ENCODE assay signal across 1 cellular context in genomic region chr16:73050115-73051099, GRCh38.
A peak's percentile ranks its signal among the peaks of the same experiment; 100 is the strongest.
TF ChIP-seq lines count a peak whose summit lies in the region.

No MANE protein-coding gene starts in this region.

TF ChIP-seq in HepG2, 621 proteins besides CTCF, POLR2A, EP300 and RAD21 (continued from another document and continues in another):
- TF ChIP-seq, protein P1, sequence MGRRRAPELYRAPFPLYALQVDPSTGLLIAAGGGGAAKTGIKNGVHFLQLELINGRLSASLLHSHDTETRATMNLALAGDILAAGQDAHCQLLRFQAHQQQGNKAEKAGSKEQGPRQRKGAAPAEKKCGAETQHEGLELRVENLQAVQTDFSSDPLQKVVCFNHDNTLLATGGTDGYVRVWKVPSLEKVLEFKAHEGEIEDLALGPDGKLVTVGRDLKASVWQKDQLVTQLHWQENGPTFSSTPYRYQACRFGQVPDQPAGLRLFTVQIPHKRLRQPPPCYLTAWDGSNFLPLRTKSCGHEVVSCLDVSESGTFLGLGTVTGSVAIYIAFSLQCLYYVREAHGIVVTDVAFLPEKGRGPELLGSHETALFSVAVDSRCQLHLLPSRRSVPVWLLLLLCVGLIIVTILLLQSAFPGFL (CRISPR knock-in tag; IDR thresholded peaks at IDR 0.05), result no peak
- TF ChIP-seq, protein P2, sequence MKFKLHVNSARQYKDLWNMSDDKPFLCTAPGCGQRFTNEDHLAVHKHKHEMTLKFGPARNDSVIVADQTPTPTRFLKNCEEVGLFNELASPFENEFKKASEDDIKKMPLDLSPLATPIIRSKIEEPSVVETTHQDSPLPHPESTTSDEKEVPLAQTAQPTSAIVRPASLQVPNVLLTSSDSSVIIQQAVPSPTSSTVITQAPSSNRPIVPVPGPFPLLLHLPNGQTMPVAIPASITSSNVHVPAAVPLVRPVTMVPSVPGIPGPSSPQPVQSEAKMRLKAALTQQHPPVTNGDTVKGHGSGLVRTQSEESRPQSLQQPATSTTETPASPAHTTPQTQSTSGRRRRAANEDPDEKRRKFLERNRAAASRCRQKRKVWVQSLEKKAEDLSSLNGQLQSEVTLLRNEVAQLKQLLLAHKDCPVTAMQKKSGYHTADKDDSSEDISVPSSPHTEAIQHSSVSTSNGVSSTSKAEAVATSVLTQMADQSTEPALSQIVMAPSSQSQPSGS (CRISPR knock-in tag; IDR thresholded peaks at IDR 0.05), result 0 out of 2 replicates have a peak, but pooled peaks have one; percentile 10
- TF ChIP-seq ZC3H4 (CRISPR knock-in tag; IDR thresholded peaks at IDR 0.05; ENCODE audit: borderline replicate concordance), result no peak
- TF ChIP-seq EZH2 (conservative IDR thresholded peaks at IDR 0.05; ENCODE audit: low read depth, low read length), result no peak
- TF ChIP-seq RXRB (CRISPR knock-in tag; IDR thresholded peaks at IDR 0.05; ENCODE audit: borderline replicate concordance), result 0 out of 2 replicates have a peak, but pooled peaks have one; percentile 8
- TF ChIP-seq, protein P3, sequence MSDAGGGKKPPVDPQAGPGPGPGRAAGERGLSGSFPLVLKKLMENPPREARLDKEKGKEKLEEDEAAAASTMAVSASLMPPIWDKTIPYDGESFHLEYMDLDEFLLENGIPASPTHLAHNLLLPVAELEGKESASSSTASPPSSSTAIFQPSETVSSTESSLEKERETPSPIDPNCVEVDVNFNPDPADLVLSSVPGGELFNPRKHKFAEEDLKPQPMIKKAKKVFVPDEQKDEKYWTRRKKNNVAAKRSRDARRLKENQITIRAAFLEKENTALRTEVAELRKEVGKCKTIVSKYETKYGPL (CRISPR knock-in tag; IDR thresholded peaks at IDR 0.05), result no peak
- no peak for TF ChIP-seq ZNF260 (CRISPR knock-in tag; IDR thresholded peaks at IDR 0.05; ENCODE audit: borderline replicate concordance, low read depth)
- TF ChIP-seq, protein P4, sequence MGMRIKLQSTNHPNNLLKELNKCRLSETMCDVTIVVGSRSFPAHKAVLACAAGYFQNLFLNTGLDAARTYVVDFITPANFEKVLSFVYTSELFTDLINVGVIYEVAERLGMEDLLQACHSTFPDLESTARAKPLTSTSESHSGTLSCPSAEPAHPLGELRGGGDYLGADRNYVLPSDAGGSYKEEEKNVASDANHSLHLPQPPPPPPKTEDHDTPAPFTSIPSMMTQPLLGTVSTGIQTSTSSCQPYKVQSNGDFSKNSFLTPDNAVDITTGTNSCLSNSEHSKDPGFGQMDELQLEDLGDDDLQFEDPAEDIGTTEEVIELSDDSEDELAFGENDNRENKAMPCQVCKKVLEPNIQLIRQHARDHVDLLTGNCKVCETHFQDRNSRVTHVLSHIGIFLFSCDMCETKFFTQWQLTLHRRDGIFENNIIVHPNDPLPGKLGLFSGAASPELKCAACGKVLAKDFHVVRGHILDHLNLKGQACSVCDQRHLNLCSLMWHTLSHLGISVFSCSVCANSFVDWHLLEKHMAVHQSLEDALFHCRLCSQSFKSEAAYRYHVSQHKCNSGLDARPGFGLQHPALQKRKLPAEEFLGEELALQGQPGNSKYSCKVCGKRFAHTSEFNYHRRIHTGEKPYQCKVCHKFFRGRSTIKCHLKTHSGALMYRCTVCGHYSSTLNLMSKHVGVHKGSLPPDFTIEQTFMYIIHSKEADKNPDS (CRISPR knock-in tag; IDR thresholded peaks at IDR 0.05), result no peak
- no peak for TF ChIP-seq ZNF12 (CRISPR knock-in tag; IDR thresholded peaks at IDR 0.05)
- TF ChIP-seq MYC (CRISPR knock-in tag; IDR thresholded peaks at IDR 0.05; ENCODE audit: borderline replicate concordance), result 0 out of 2 replicates have a peak, but pooled peaks have one; percentile 14
- TF ChIP-seq, protein P5, sequence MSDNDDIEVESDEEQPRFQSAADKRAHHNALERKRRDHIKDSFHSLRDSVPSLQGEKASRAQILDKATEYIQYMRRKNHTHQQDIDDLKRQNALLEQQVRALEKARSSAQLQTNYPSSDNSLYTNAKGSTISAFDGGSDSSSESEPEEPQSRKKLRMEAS (IDR thresholded peaks at IDR 0.05), result peak; percentile 35; the same call in 1 of the 2 replicates
- TF ChIP-seq, protein P6, sequence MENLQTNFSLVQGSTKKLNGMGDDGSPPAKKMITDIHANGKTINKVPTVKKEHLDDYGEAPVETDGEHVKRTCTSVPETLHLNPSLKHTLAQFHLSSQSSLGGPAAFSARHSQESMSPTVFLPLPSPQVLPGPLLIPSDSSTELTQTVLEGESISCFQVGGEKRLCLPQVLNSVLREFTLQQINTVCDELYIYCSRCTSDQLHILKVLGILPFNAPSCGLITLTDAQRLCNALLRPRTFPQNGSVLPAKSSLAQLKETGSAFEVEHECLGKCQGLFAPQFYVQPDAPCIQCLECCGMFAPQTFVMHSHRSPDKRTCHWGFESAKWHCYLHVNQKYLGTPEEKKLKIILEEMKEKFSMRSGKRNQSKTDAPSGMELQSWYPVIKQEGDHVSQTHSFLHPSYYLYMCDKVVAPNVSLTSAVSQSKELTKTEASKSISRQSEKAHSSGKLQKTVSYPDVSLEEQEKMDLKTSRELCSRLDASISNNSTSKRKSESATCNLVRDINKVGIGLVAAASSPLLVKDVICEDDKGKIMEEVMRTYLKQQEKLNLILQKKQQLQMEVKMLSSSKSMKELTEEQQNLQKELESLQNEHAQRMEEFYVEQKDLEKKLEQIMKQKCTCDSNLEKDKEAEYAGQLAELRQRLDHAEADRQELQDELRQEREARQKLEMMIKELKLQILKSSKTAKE (CRISPR knock-in tag; IDR thresholded peaks at IDR 0.05; ENCODE audit: borderline replicate concordance), result no peak
- TF ChIP-seq ZNF776 (CRISPR knock-in tag; IDR thresholded peaks at IDR 0.05), result no peak
- no peak for TF ChIP-seq ZBTB21 (CRISPR knock-in tag; IDR thresholded peaks at IDR 0.05)
- TF ChIP-seq ZFP62 (CRISPR knock-in tag; IDR thresholded peaks at IDR 0.05), result no peak
- peak in 1 of 2 experiments; percentile 20; a peak in 1 of 4 replicates for TF ChIP-seq MAFK (conservative IDR thresholded peaks at IDR 0.05 in 1 of 2, IDR thresholded peaks at IDR 0.05 in 1 of 2; ENCODE audit: low read length in 2 of 2)
- no peak for TF ChIP-seq CHCHD3 (CRISPR knock-in tag; IDR thresholded peaks at IDR 0.05)
- no peak for TF ChIP-seq CBX5 (CRISPR knock-in tag; IDR thresholded peaks at IDR 0.05; ENCODE audit: borderline replicate concordance)
- TF ChIP-seq ZNF24 (IDR thresholded peaks at IDR 0.05), result no peak
- TF ChIP-seq ZNF383 (CRISPR knock-in tag; IDR thresholded peaks at IDR 0.05; ENCODE audit: borderline replicate concordance), result no peak
- no peak for TF ChIP-seq ZBTB2 (CRISPR knock-in tag; IDR thresholded peaks at IDR 0.05; ENCODE audit: low read depth)
- TF ChIP-seq SIX1 (CRISPR knock-in tag; IDR thresholded peaks at IDR 0.05; ENCODE audit: borderline replicate concordance), result no peak
- TF ChIP-seq NR1H2 (CRISPR knock-in tag; IDR thresholded peaks at IDR 0.05; ENCODE audit: borderline replicate concordance, low read depth), result no peak
- TF ChIP-seq ZNF816 (CRISPR knock-in tag; IDR thresholded peaks at IDR 0.05; ENCODE audit: borderline replicate concordance), result no peak
- TF ChIP-seq ZBTB40 (IDR thresholded peaks at IDR 0.05), result no peak
- TF ChIP-seq ZBTB40 (CRISPR knock-in tag; IDR thresholded peaks at IDR 0.05), result no peak
- TF ChIP-seq KMT2A (CRISPR knock-in tag; IDR thresholded peaks at IDR 0.05), result peak; percentile 74
- TF ChIP-seq, protein P7, sequence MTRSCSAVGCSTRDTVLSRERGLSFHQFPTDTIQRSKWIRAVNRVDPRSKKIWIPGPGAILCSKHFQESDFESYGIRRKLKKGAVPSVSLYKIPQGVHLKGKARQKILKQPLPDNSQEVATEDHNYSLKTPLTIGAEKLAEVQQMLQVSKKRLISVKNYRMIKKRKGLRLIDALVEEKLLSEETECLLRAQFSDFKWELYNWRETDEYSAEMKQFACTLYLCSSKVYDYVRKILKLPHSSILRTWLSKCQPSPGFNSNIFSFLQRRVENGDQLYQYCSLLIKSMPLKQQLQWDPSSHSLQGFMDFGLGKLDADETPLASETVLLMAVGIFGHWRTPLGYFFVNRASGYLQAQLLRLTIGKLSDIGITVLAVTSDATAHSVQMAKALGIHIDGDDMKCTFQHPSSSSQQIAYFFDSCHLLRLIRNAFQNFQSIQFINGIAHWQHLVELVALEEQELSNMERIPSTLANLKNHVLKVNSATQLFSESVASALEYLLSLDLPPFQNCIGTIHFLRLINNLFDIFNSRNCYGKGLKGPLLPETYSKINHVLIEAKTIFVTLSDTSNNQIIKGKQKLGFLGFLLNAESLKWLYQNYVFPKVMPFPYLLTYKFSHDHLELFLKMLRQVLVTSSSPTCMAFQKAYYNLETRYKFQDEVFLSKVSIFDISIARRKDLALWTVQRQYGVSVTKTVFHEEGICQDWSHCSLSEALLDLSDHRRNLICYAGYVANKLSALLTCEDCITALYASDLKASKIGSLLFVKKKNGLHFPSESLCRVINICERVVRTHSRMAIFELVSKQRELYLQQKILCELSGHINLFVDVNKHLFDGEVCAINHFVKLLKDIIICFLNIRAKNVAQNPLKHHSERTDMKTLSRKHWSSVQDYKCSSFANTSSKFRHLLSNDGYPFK (CRISPR knock-in tag; IDR thresholded peaks at IDR 0.05; ENCODE audit: borderline replicate concordance), result no peak
- TF ChIP-seq SYNCRIP (IDR thresholded peaks at IDR 0.05; ENCODE audit: insufficient read depth, low read depth, low read length), result no peak
- TF ChIP-seq MYNN (CRISPR knock-in tag; IDR thresholded peaks at IDR 0.05; ENCODE audit: low read depth), result no peak
